In the genomic region with DNA sequence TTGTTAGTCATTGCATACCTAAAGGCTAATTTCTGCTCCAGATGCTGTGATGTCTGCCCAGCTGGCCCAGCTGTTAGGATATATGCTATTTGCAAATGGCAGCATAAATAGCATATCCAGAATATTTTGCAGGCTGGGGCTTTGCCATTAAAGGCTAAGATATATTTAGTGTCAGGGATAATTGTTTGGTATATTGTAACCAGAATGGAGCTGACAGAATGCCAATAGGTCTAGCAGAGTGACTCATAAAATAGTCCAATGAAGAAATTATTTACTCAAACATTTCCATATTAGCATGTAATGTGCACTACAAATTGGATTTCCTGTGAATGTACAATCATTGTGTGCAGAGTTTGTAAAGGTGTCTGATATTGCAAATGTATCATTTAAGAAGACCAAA, we compare ENCODE assay signal across 2 cellular contexts.
TF ChIP-seq lines count a peak whose summit lies in the region.

No MANE protein-coding gene starts in this region.

TF ChIP-seq in SK-N-SH, 30 proteins besides CTCF, POLR2A, EP300 and RAD21 (continued from another document):
- TF ChIP-seq, protein P1, sequence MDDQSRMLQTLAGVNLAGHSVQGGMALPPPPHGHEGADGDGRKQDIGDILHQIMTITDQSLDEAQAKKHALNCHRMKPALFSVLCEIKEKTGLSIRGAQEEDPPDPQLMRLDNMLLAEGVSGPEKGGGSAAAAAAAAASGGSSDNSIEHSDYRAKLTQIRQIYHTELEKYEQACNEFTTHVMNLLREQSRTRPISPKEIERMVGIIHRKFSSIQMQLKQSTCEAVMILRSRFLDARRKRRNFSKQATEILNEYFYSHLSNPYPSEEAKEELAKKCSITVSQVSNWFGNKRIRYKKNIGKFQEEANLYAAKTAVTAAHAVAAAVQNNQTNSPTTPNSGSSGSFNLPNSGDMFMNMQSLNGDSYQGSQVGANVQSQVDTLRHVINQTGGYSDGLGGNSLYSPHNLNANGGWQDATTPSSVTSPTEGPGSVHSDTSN (IDR thresholded peaks at IDR 0.05), result peak; percentile 35
- TF ChIP-seq FOSL2 (IDR thresholded peaks at IDR 0.05; ENCODE audit: borderline replicate concordance, low read depth) (0 out of 2 replicates have a peak, but pooled peaks have one; percentile 17), JUND (IDR thresholded peaks at IDR 0.05) (0 out of 2 replicates have a peak, but pooled peaks have one; percentile 4)

TF ChIP-seq in SK-N-SH treated with all-trans-retinoic acid at 6 μM for 48 hours, 23 proteins besides CTCF, POLR2A, EP300 and RAD21 (continued from another document):
- TF ChIP-seq, protein P2, sequence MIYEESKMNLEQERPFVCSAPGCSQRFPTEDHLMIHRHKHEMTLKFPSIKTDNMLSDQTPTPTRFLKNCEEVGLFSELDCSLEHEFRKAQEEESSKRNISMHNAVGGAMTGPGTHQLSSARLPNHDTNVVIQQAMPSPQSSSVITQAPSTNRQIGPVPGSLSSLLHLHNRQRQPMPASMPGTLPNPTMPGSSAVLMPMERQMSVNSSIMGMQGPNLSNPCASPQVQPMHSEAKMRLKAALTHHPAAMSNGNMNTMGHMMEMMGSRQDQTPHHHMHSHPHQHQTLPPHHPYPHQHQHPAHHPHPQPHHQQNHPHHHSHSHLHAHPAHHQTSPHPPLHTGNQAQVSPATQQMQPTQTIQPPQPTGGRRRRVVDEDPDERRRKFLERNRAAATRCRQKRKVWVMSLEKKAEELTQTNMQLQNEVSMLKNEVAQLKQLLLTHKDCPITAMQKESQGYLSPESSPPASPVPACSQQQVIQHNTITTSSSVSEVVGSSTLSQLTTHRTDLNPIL (CRISPR knock-in tag; IDR thresholded peaks at IDR 0.05; ENCODE audit: low read depth), result no peak
- TF ChIP-seq, protein P3, sequence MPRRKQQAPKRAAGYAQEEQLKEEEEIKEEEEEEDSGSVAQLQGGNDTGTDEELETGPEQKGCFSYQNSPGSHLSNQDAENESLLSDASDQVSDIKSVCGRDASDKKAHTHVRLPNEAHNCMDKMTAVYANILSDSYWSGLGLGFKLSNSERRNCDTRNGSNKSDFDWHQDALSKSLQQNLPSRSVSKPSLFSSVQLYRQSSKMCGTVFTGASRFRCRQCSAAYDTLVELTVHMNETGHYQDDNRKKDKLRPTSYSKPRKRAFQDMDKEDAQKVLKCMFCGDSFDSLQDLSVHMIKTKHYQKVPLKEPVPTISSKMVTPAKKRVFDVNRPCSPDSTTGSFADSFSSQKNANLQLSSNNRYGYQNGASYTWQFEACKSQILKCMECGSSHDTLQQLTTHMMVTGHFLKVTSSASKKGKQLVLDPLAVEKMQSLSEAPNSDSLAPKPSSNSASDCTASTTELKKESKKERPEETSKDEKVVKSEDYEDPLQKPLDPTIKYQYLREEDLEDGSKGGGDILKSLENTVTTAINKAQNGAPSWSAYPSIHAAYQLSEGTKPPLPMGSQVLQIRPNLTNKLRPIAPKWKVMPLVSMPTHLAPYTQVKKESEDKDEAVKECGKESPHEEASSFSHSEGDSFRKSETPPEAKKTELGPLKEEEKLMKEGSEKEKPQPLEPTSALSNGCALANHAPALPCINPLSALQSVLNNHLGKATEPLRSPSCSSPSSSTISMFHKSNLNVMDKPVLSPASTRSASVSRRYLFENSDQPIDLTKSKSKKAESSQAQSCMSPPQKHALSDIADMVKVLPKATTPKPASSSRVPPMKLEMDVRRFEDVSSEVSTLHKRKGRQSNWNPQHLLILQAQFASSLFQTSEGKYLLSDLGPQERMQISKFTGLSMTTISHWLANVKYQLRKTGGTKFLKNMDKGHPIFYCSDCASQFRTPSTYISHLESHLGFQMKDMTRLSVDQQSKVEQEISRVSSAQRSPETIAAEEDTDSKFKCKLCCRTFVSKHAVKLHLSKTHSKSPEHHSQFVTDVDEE (CRISPR knock-in tag; IDR thresholded peaks at IDR 0.05), result no peak
- TF ChIP-seq, protein P4, sequence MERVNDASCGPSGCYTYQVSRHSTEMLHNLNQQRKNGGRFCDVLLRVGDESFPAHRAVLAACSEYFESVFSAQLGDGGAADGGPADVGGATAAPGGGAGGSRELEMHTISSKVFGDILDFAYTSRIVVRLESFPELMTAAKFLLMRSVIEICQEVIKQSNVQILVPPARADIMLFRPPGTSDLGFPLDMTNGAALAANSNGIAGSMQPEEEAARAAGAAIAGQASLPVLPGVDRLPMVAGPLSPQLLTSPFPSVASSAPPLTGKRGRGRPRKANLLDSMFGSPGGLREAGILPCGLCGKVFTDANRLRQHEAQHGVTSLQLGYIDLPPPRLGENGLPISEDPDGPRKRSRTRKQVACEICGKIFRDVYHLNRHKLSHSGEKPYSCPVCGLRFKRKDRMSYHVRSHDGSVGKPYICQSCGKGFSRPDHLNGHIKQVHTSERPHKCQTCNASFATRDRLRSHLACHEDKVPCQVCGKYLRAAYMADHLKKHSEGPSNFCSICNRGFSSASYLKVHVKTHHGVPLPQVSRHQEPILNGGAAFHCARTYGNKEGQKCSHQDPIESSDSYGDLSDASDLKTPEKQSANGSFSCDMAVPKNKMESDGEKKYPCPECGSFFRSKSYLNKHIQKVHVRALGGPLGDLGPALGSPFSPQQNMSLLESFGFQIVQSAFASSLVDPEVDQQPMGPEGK (CRISPR knock-in tag; IDR thresholded peaks at IDR 0.05; ENCODE audit: borderline replicate concordance), result no peak
- TF ChIP-seq ZNF8 (CRISPR knock-in tag; IDR thresholded peaks at IDR 0.05), result no peak
- no peak for TF ChIP-seq TCF4 (CRISPR knock-in tag; IDR thresholded peaks at IDR 0.05; ENCODE audit: borderline replicate concordance)
- TF ChIP-seq ZNF565 (CRISPR knock-in tag; conservative IDR thresholded peaks at IDR 0.05; ENCODE audit: low read depth), result no peak
- no peak for TF ChIP-seq ISL1 (CRISPR knock-in tag; IDR thresholded peaks at IDR 0.05)
- TF ChIP-seq CSDC2 (CRISPR knock-in tag; IDR thresholded peaks at IDR 0.05), result no peak
- TF ChIP-seq SNAI2 (CRISPR knock-in tag; IDR thresholded peaks at IDR 0.05), result no peak
- TF ChIP-seq ESRRG (CRISPR knock-in tag; IDR thresholded peaks at IDR 0.05), result no peak
- no peak for TF ChIP-seq TOX (CRISPR knock-in tag; IDR thresholded peaks at IDR 0.05; ENCODE audit: borderline replicate concordance)
